Comparison of ENCODE assay signal across 8 cellular contexts in genomic region chr6:136792945-136793289, GRCh38. TPM values are rescaled to one million over a fixed set of nuclear protein-coding genes. Genes with fewer than 3 reads are reported as not detected.
A peak's percentile ranks its signal among the peaks of the same experiment; 100 is the strongest.
DNase-seq lines count a peak whose midpoint lies in the region; ATAC-seq and TF ChIP-seq lines count a peak whose summit lies in the region.

No MANE protein-coding gene starts in this region.

- H3K9me2 ChIP-seq in PC-9 (ENCODE audit: insufficient read depth) = no peaks in the 10 kb centered on the region

- H3K27ac ChIP-seq in IMR-90 (ENCODE audit: insufficient read depth, low read length) (peak overlapping the region; percentile 92), PC-9 (peak overlapping the region; percentile 87), esophagus squamous epithelium (peak overlapping the region; percentile 92 to 96 (median 94))

- peak overlapping the region; percentile 81 to 89; a peak in 3 of 4 replicates for H4K8ac ChIP-seq in IMR-90 (ENCODE audit: low read depth in 2 of 2, low read length in 2 of 2)

- H3K27me3 ChIP-seq in IMR-90 (ENCODE audit: control insufficient read depth, insufficient read depth, low read length) = no peaks in the 10 kb centered on the region
- H3K27me3 ChIP-seq in PC-9 (ENCODE audit: insufficient read depth, low read depth) = no peaks in the 10 kb centered on the region
- no peaks in the 10 kb centered on the region for H3K27me3 ChIP-seq in esophagus squamous epithelium

- peak overlapping the region; percentile 91 for H2BK5ac ChIP-seq in IMR-90 (ENCODE audit: low read depth, low read length, poor library complexity, severe bottlenecking)

- H4K5ac ChIP-seq in IMR-90 (ENCODE audit: low read depth, low read length) = peak overlapping the region; percentile 78

- H4K91ac ChIP-seq in IMR-90 (ENCODE audit: insufficient read depth, low read depth, low read length) = peak overlapping the region; percentile 87

- peak overlapping the region; percentile 81 for H3K56ac ChIP-seq in IMR-90 (ENCODE audit: extremely low read depth, insufficient read depth, low read length)

- peak overlapping the region; percentile 90 for H3K18ac ChIP-seq in IMR-90 (ENCODE audit: low read depth, low read length)

- peak overlapping the region; percentile 94 to 98 (median 96) for H3K4me3 Mint-ChIP-seq in naive B cell
- peak overlapping the region; percentile 98 to 99 for H3K4me3 Mint-ChIP-seq in stimulated activated naive B cell treated with anti-CD40 and anti-IgM and Interleukin-4, amounts not matched to agents 10 μg/mL and 1 μg/mL and 100 μg/mL, for 72 hours

- H3K27ac Mint-ChIP-seq in naive B cell = peak overlapping the region; percentile 88 to 99 (median 98)
- H3K27ac Mint-ChIP-seq in stimulated activated naive B cell treated with anti-CD40 and anti-IgM and Interleukin-4, amounts not matched to agents 10 μg/mL and 1 μg/mL and 100 μg/mL, for 72 hours = peak overlapping the region; percentile 99

- H3K4me2 ChIP-seq in IMR-90 (ENCODE audit: low read depth, low read length) = peak overlapping the region; percentile 74
- H3K4me2 ChIP-seq in PC-9 = peak overlapping the region; percentile 91

- peak overlapping the region; percentile 74 for H3K4ac ChIP-seq in IMR-90 (ENCODE audit: low read depth, low read length)

- CTCF ChIA-PET in IMR-90 (lab: Yijun Ruan, JAX) (interaction anchor here (0.5 to 1.8 kb wide), 22 partner anchors 9 to 268 kb away, joined by 3 to 41 read pairs (median 6); partner anchors contain the start of gene PEX7), PC-9 (lab: Charles Lee) (interaction anchor here (0.6 to 2.9 kb wide), 12 partner anchors 11 to 241 kb away, joined by 3 to 102 read pairs (median 5); no protein-coding TSS in a partner anchor)

- peaks cover 0 to 14% (median 2%) of the 10 kb centered on the region in 7 donors for H3K9me3 Mint-ChIP-seq in naive B cell
- H3K9me3 Mint-ChIP-seq in stimulated activated naive B cell treated with anti-CD40 and anti-IgM and Interleukin-4, amounts not matched to agents 10 μg/mL and 1 μg/mL and 100 μg/mL, for 72 hours = no peaks in the 10 kb centered on the region

- peak; percentile 91 for TF ChIP-seq RAD21 in IMR-90 (IDR thresholded peaks at IDR 0.05; ENCODE audit: low read length)

- H4K20me1 ChIP-seq in IMR-90 (ENCODE audit: insufficient read depth, low read length) = no peaks in the 10 kb centered on the region
- H4K20me1 ChIP-seq in PC-9 (ENCODE audit: insufficient read depth) = no peaks in the 10 kb centered on the region

- peak overlapping the region; percentile 87 for H2AK5ac ChIP-seq in IMR-90 (ENCODE audit: low read depth, low read length)

- H3K4me1 ChIP-seq in IMR-90 (ENCODE audit: control insufficient read depth, insufficient read depth, low read length) (peaks cover 4% of the 10 kb centered on the region; the same call in 1 of the 2 replicates), PC-9 (replicated peaks; ENCODE audit: insufficient read depth) (peaks cover 36% of the 10 kb centered on the region), esophagus squamous epithelium (peaks cover 7 to 45% (median 15%) of the 10 kb centered on the region in 3 donors)

- no peaks in the 10 kb centered on the region for H3K9me3 ChIP-seq in IMR-90 (ENCODE audit: control insufficient read depth, insufficient read depth, low read length)
- no peaks in the 10 kb centered on the region for H3K9me3 ChIP-seq in PC-9 (ENCODE audit: insufficient read depth, low read depth)
- no peaks in the 10 kb centered on the region for H3K9me3 ChIP-seq in esophagus squamous epithelium

- in situ Hi-C loops in IMR-90 (cut with MboI; ENCODE audit: low sequenced_read_pairs) = loop anchor here (5.0 to 25.0 kb wide), 3 partner anchors 146 to 506 kb away; partner anchors contain the start of gene BCLAF1

- DNase-seq in DMS153 treated with DMSO at 0.1 percent for 48 hours (lab: John Stamatoyannopoulos, UW; ENCODE audit: unreplicated experiment) (peak; percentile 87), IMR-90 (peak; percentile 85), PC-9 (peak; percentile 75 to 91), esophagus squamous epithelium (lab: John Stamatoyannopoulos, UW) (peak; percentile 61), naive B cell (peak; percentile 94)
- DNase-seq in activated T-cell treated with anti-CD3 and anti-CD28 coated beads, Interleukin-2, amount 50 U/mL, for 48 hours = peak; percentile 97 to 98
- DNase-seq in stimulated activated naive B cell treated with anti-CD40 and anti-IgM and Interleukin-4, amounts not matched to agents 10 μg/mL and 1 μg/mL and 100 μg/mL, for 72 hours = peak; percentile 91

- ATAC-seq in GM21529 (IDR thresholded peaks at IDR 0.05; ENCODE audit: unreplicated experiment) (peak; percentile 55), IMR-90 (ENCODE audit: low read depth) (peak; percentile 72), naive B cell (ENCODE audit: low read depth in 2 of 2) (peak; percentile 69)
- peak; percentile 80 to 83 for ATAC-seq in stimulated activated naive B cell treated with anti-CD40 and anti-IgM and Interleukin-4, amounts not matched to agents 10 μg/mL and 1 μg/mL and 100 μg/mL, for 72 hours (replicated peaks)

- TF ChIP-seq POLR2A in IMR-90 (IDR thresholded peaks at IDR 0.05; ENCODE audit: low read depth, low read length) = no peak; the same call in 1 of the 2 replicates
- no peak for TF ChIP-seq POLR2A in esophagus squamous epithelium (IDR thresholded peaks at IDR 0.05)

- POLR2A ChIA-PET in IMR-90 (lab: Charles Lee; ENCODE audit: unreplicated experiment) = interaction anchor here (1.5 kb wide), 1 partner anchor 200 kb away, joined by 3 read pairs; no protein-coding TSS in a partner anchor
- POLR2A ChIA-PET in PC-9 (lab: Charles Lee; ENCODE audit: unreplicated experiment) = interaction anchor here (0.6 to 1.0 kb wide), 5 partner anchors 18 to 199 kb away, joined by 3 to 14 read pairs (median 4); no protein-coding TSS in a partner anchor

- H3K79me2 ChIP-seq in PC-9 (ENCODE audit: low read depth) = peaks cover 37% of the 10 kb centered on the region

- peak overlapping the region; percentile 95 for H3K4me3 ChIP-seq in IMR-90 (ENCODE audit: insufficient read depth, low read depth, low read length)
- H3K4me3 ChIP-seq in PC-9 = peak overlapping the region; percentile 97
- peak overlapping the region; percentile 90 to 97 (median 96) for H3K4me3 ChIP-seq in esophagus squamous epithelium

- dilution Hi-C loops in IMR-90 (cut with HindIII; ENCODE audit: low sequenced_read_pairs, unreplicated experiment) = no loop called here

- peak overlapping the region; percentile 96 for H2AFZ ChIP-seq in IMR-90 (replicated peaks; ENCODE audit: low read length, poor library complexity)
- peak overlapping the region; percentile 99 for H2AFZ ChIP-seq in PC-9

- H3K14ac ChIP-seq in IMR-90 (replicated peaks; ENCODE audit: low read depth, low read length) = peak overlapping the region; percentile 60

- peak overlapping the region; percentile 74 for H2AK9ac ChIP-seq in IMR-90 (replicated peaks; ENCODE audit: low read depth, low read length, poor library complexity)

- no peaks in the 10 kb centered on the region for H3K9me1 ChIP-seq in IMR-90 (ENCODE audit: insufficient read depth, low read length)

- peak overlapping the region; percentile 80 for H2BK120ac ChIP-seq in IMR-90 (ENCODE audit: low read depth, low read length)

- no TSS peak for BruUV-seq in IMR-90 (replicated peaks; lab: Mats Ljungman, UMichigan)
- BruUV-seq in PC-9 (replicated peaks; lab: Mats Ljungman, UMichigan) = no TSS peak

- peak overlapping the region; percentile 64; the same call in 1 of the 2 replicates for H2BK20ac ChIP-seq in IMR-90 (ENCODE audit: low read depth, low read length)

- no peaks in the 10 kb centered on the region for H3K27me3 Mint-ChIP-seq in naive B cell
- H3K27me3 Mint-ChIP-seq in stimulated activated naive B cell treated with anti-CD40 and anti-IgM and Interleukin-4, amounts not matched to agents 10 μg/mL and 1 μg/mL and 100 μg/mL, for 72 hours = no peaks in the 10 kb centered on the region

- H3K9ac ChIP-seq in IMR-90 (ENCODE audit: low read depth, low read length) = peak overlapping the region; percentile 92

- TF ChIP-seq CTCF in IMR-90 (conservative IDR thresholded peaks at IDR 0.05; ENCODE audit: low read depth, low read length) (peak; percentile 95), PC-9 (conservative IDR thresholded peaks at IDR 0.05) (peak; percentile 91), esophagus squamous epithelium (IDR thresholded peaks at IDR 0.05) (peak; percentile 75 to 91 (median 82))

- peaks cover 24% of the 10 kb centered on the region; the same call in 1 of the 2 replicates for H3F3A ChIP-seq in PC-9 (ENCODE audit: insufficient read depth, low read depth)

- H2BK15ac ChIP-seq in IMR-90 (ENCODE audit: low read depth, low read length) = peak overlapping the region; percentile 98; the same call in 2 of the 3 replicates

- WGBS in IMR-90 (ENCODE audit: extremely low coverage in 2 of 2, insufficient read length in 1 of 2), 2 experiments = no CpG with 5 or more reads among the region's 29 CpGs
- WGBS in esophagus squamous epithelium, 2 donors = 0% methylated on average over 11 of the region's 29 CpGs; no CpG with 5 or more reads in 1 of the 2 donors

- peak overlapping the region; percentile 15; the same call in 1 of the 2 replicates for H3K23ac ChIP-seq in IMR-90 (ENCODE audit: low read depth, low read length)

- H3K36me3 Mint-ChIP-seq in naive B cell = peaks cover 5 to 14% of the 10 kb centered on the region in 2 donors
- H3K36me3 Mint-ChIP-seq in stimulated activated naive B cell treated with anti-CD40 and anti-IgM and Interleukin-4, amounts not matched to agents 10 μg/mL and 1 μg/mL and 100 μg/mL, for 72 hours = peaks cover 0 to 9% of the 10 kb centered on the region in 2 donors

- H3K36me3 ChIP-seq in IMR-90 (ENCODE audit: control insufficient read depth, insufficient read depth, low read length) = no peaks in the 10 kb centered on the region
- H3K36me3 ChIP-seq in PC-9 (ENCODE audit: low read depth) = 0 out of 2 replicates have a peak, but pooled peaks cover 6% of the 10 kb centered on the region
- no peaks in the 10 kb centered on the region for H3K36me3 ChIP-seq in esophagus squamous epithelium

- intact Hi-C loops in IMR-90 (cut with micrococcal nuclease) = loop anchor here (1.0 to 10.0 kb wide), 7 partner anchors 76 to 506 kb away; partner anchors contain the start of gene BCLAF1
- intact Hi-C loops in PC-9 (cut with micrococcal nuclease; ENCODE audit: unreplicated experiment) = loop anchor here (1.0 to 10.0 kb wide), 4 partner anchors 149 to 508 kb away; partner anchors contain the start of gene BCLAF1
- intact Hi-C loops in esophagus squamous epithelium (cut with DNase I) = loop anchor here (10.0 kb wide), 1 partner anchor 208 kb away; no protein-coding TSS in a partner anchor

- peaks cover 3 to 23% of the 10 kb centered on the region in 2 experiments; a peak in 3 of 4 replicates for H3K79me1 ChIP-seq in IMR-90 (ENCODE audit: low read depth in 1 of 2, low read length in 2 of 2)

- H3K4me1 Mint-ChIP-seq in naive B cell = peaks cover 18 to 40% (median 34%) of the 10 kb centered on the region in 3 donors
- peaks cover 16 to 38% of the 10 kb centered on the region in 2 donors for H3K4me1 Mint-ChIP-seq in stimulated activated naive B cell treated with anti-CD40 and anti-IgM and Interleukin-4, amounts not matched to agents 10 μg/mL and 1 μg/mL and 100 μg/mL, for 72 hours

RNA-seq across cellular contexts. Expression of gene MAP3K5, which starts 0.6 kb away (rescaled TPM):
- total RNA-seq in IMR-90 (2012; rRNA removed) (17.2 and 17.6 TPM in 2 replicates), PC-9 (2021) (10.4 and 10.9 TPM in 2 replicates), esophagus squamous epithelium (10 to 100 TPM in 3 of 4 donors, 1 to 10 TPM in 1; 9.2 to 22.9 (median 20.9) TPM)
- polyA plus RNA-seq in IMR-90 (2012; rRNA removed) (4.9 and 5.4 TPM in 2 replicates), naive B cell (ENCODE audit: low read depth in 6 of 6) (10 to 100 TPM in 3 of 6 donors, 1 to 10 TPM in 3; 5.8 to 15.5 (median 10.1) TPM)
- 2.0 and 2.1 TPM in 2 replicates for polyA plus RNA-seq in IMR-90 (2012; cell fraction: cytosol; rRNA removed)
- 1.4 and 6.3 TPM in 2 replicates for polyA plus RNA-seq in IMR-90 (2012; cell fraction: nucleus; rRNA removed; ENCODE audit: low replicate concordance)

RNA-seq across cellular contexts. Expression of gene PEX7, which starts 29.5 kb away (rescaled TPM):
- total RNA-seq in IMR-90 (2012; rRNA removed) = 7.0 and 11.9 TPM in 2 replicates
- polyA plus RNA-seq in IMR-90 (2012; rRNA removed) = 4.1 and 5.4 TPM in 2 replicates
- 4.8 and 10.3 TPM in 2 replicates for polyA plus RNA-seq in IMR-90 (2012; cell fraction: cytosol; rRNA removed)
- polyA plus RNA-seq in IMR-90 (2012; cell fraction: nucleus; rRNA removed; ENCODE audit: low replicate concordance) = 4.0 and 4.4 TPM in 2 replicates
- total RNA-seq in PC-9 (2021) = 5.6 and 11.5 TPM in 2 replicates
- 10 to 100 TPM in 3 of 4 donors, 1 to 10 TPM in 1; 5.4 to 14.2 (median 11.8) TPM for total RNA-seq in esophagus squamous epithelium
- 10 to 100 TPM in 1 of 6 donors, 1 to 10 TPM in 5; 6.4 to 19.6 (median 8.1) TPM for polyA plus RNA-seq in naive B cell (ENCODE audit: low read depth in 6 of 6)

Comparison
In these comparisons a context has a peak if more than half of its experiments do, and no peak if none do; other contexts are left out.
1. Peak in every context shown above with its lines: DNase-seq, ATAC-seq, H3K4me3 ChIP-seq and H3K27ac ChIP-seq.